ENCODE assay signal across 17 cellular contexts in the genomic region with DNA sequence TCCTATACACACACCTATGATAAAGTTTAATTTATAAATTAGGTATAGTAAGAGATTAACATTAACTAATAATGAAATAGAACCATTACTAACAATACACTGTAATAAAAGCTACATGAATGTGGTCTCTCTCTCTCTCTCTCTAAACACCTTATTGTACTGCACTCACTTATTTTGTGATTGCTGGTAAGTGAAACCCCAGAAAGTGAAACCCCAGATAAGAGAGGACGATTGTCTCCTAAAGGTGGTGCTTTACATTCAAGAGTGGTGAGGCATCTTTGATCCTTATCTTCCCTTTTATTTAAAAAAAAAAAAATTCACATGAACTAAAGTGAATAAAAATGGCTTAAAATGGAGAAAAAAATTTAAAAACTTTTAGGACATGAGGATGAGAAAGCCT.
A peak's percentile ranks its signal among the peaks of the same experiment; 100 is the strongest.
DNase-seq lines count a peak whose midpoint lies in the region; ATAC-seq and TF ChIP-seq lines count a peak whose summit lies in the region.
"Had no signal": no experiment of that assay in that cellular context is flagged by ENCODE, and none has a peak within 500 bp of the region (broad histone marks: within the 10 kb centered on the region; RNA-seq: fewer than 3 reads in every experiment).

No MANE protein-coding gene starts in this region.

- dilution Hi-C loops in mammary epithelial cell (cut with HindIII; ENCODE audit: low sequenced_read_pairs), result no loop called here

- H3K9me2 ChIP-seq in MM.1S (replicated peaks; ENCODE audit: insufficient read depth, low read length), result no peaks in the 10 kb centered on the region

- peak overlapping the region; percentile 23 for H3K4me3 Mint-ChIP-seq in central memory CD8-positive, alpha-beta T cell
- H3K4me3 Mint-ChIP-seq: activated CD4-positive, alpha-beta memory T cell treated with anti-CD3 and anti-CD28 coated beads, Interleukin-2, amount 10 ng/mL, durations not matched to agents 7 days and 5 days had no signal

- H3K36me3 ChIP-seq in mammary epithelial cell (ENCODE audit: insufficient read depth, low read length) (peaks cover 5% of the 10 kb centered on the region), breast epithelium (no peaks in the 10 kb centered on the region), MM.1S (replicated peaks; ENCODE audit: insufficient read depth, low read length) (0 out of 2 replicates have a peak, but pooled peaks cover 3% of the 10 kb centered on the region)

- intact Hi-C loops in mammary epithelial cell (cut with micrococcal nuclease) (no loop called here), breast epithelium (cut with DNase I; ENCODE audit: low total_unique reads) (no loop called here)

- 11% methylated on average over 1 of the region's 1 CpG for WGBS in mammary epithelial cell (ENCODE audit: low coverage, missing lambda C conversion rate)

- H3K27me3 ChIP-seq in mammary epithelial cell (ENCODE audit: insufficient read depth, low read length) (no peaks in the 10 kb centered on the region), breast epithelium (no peaks in the 10 kb centered on the region), MM.1S (replicated peaks; ENCODE audit: insufficient read depth, low read length) (no peaks in the 10 kb centered on the region)
- H3K27me3 ChIP-seq: heart left ventricle had no signal

- peaks cover 13% of the 10 kb centered on the region for H3F3A ChIP-seq in MM.1S (ENCODE audit: insufficient read depth, low read length)

- in situ Hi-C loops in mammary epithelial cell (cut with MboI; ENCODE audit: low sequenced_read_pairs in 2 of 2), result no loop called here

- H3K27ac Mint-ChIP-seq in central memory CD8-positive, alpha-beta T cell (ENCODE audit: low read depth), result no peak overlapping the region
- H3K27ac Mint-ChIP-seq: activated CD4-positive, alpha-beta memory T cell treated with anti-CD3 and anti-CD28 coated beads, Interleukin-2, amount 10 ng/mL, durations not matched to agents 7 days and 5 days had no signal

- no TSS peak for BruUV-seq in mammary epithelial cell (replicated peaks; lab: Mats Ljungman, UMichigan)

- H3K4me2 ChIP-seq in mammary epithelial cell (ENCODE audit: insufficient read depth, low read depth, low read length) (peak overlapping the region; percentile 77), MM.1S (ENCODE audit: low read depth, low read length) (peak overlapping the region; percentile 6)

- peaks cover 64% of the 10 kb centered on the region for H3K4me1 Mint-ChIP-seq in central memory CD8-positive, alpha-beta T cell

- H2AFZ ChIP-seq in mammary epithelial cell (ENCODE audit: low read depth, low read length) (no peak overlapping the region), MM.1S (ENCODE audit: low read length) (no peak overlapping the region)
- H2AFZ ChIP-seq: parathyroid adenoma had no signal

- DNase-seq in mammary epithelial cell (peak; percentile 28), breast epithelium (ENCODE audit: low spot score in 2 of 2) (no peak), MM.1S (peak; percentile 51), NCI-H2171 treated with DMSO at 0.1 percent for 48 hours (lab: John Stamatoyannopoulos, UW) (no peak), putamen (ENCODE audit: low spot score) (no peak), cerebellar cortex (ENCODE audit: low spot score) (no peak), OCI-M1 (lab: John Stamatoyannopoulos, UW) (no peak)
- DNase-seq in central memory CD8-positive, alpha-beta T cell (ENCODE audit: low spot score in 2 of 2), result no peak
- DNase-seq: activated CD4-positive, alpha-beta memory T cell treated with anti-CD3 and anti-CD28 coated beads, Interleukin-2, amount 10 ng/mL, durations not matched to agents 7 days and 5 days; DMS 273 treated with DMSO at 0.1 percent for 48 hours; erythroblast; heart left ventricle; NCI-H1694; NCI-H526 had no signal

- H3K36me3 Mint-ChIP-seq in central memory CD8-positive, alpha-beta T cell (ENCODE audit: insufficient read depth), result peaks cover 6% of the 10 kb centered on the region

- peaks cover 11% of the 10 kb centered on the region for H3K4me1 ChIP-seq in mammary epithelial cell (ENCODE audit: insufficient read depth, low read length)
- peaks cover 0 to 20% of the 10 kb centered on the region in 2 donors for H3K4me1 ChIP-seq in breast epithelium
- H3K4me1 ChIP-seq in MM.1S (ENCODE audit: low read length), result peaks cover 20% of the 10 kb centered on the region

- no peaks in the 10 kb centered on the region for H3K9me3 ChIP-seq in mammary epithelial cell (replicated peaks; ENCODE audit: insufficient read depth, low read length)
- no peaks in the 10 kb centered on the region for H3K9me3 ChIP-seq in breast epithelium
- H3K9me3 ChIP-seq in MM.1S (replicated peaks; ENCODE audit: insufficient read depth, low read length), result no peaks in the 10 kb centered on the region
- H3K9me3 ChIP-seq: heart left ventricle had no signal

- peaks cover 7% of the 10 kb centered on the region for H4K20me1 ChIP-seq in mammary epithelial cell (ENCODE audit: insufficient read depth, low read length)
- H4K20me1 ChIP-seq in MM.1S (ENCODE audit: insufficient read depth, low read length), result peaks cover 35% of the 10 kb centered on the region

- no peak for TF ChIP-seq POLR2A in breast epithelium (IDR thresholded peaks at IDR 0.05)

- CTCF ChIA-PET in mammary epithelial cell (lab: Charles Lee; ENCODE audit: low non-redundant PET), result no interaction called here

- peak; percentile 70 for ATAC-seq in central memory CD8-positive, alpha-beta T cell (replicated peaks; ENCODE audit: extremely low read depth, poor library complexity, severe bottlenecking)
- ATAC-seq: HCT116, heart left ventricle had no signal

- no peaks in the 10 kb centered on the region for H3K9me3 Mint-ChIP-seq in central memory CD8-positive, alpha-beta T cell
- H3K9me3 Mint-ChIP-seq: activated CD4-positive, alpha-beta memory T cell treated with anti-CD3 and anti-CD28 coated beads, Interleukin-2, amount 10 ng/mL, durations not matched to agents 7 days and 5 days had no signal

- H3K27ac ChIP-seq in mammary epithelial cell (ENCODE audit: insufficient read depth, low read depth, low read length), result no peak overlapping the region
- no peak overlapping the region for H3K27ac ChIP-seq in breast epithelium
- H3K27ac ChIP-seq in MM.1S (ENCODE audit: low read length), result no peak overlapping the region
- H3K27ac ChIP-seq: parathyroid adenoma, skin epidermis had no signal

- H3K9ac ChIP-seq in mammary epithelial cell (ENCODE audit: insufficient read depth, low read length) (no peak overlapping the region), MM.1S (ENCODE audit: low read length) (no peak overlapping the region)
- H3K9ac ChIP-seq: parathyroid adenoma had no signal

- H3K79me2 ChIP-seq in mammary epithelial cell (ENCODE audit: insufficient read depth, low read length) (peaks cover 95% of the 10 kb centered on the region), MM.1S (ENCODE audit: low read length) (peaks cover 98% of the 10 kb centered on the region)

- no peaks in the 10 kb centered on the region for H3K27me3 Mint-ChIP-seq in central memory CD8-positive, alpha-beta T cell

- TF ChIP-seq CTCF in mammary epithelial cell (conservative IDR thresholded peaks at IDR 0.05 in 1 of 2, IDR thresholded peaks at IDR 0.05 in 1 of 2; ENCODE audit: extremely low read depth in 1 of 2, insufficient read depth in 1 of 2, low read depth in 1 of 2, low read length in 2 of 2) (no peak), breast epithelium (IDR thresholded peaks at IDR 0.05) (no peak), MM.1S (IDR thresholded peaks at IDR 0.05; ENCODE audit: low read length) (no peak)

- H3K4me3 ChIP-seq in mammary epithelial cell (replicated peaks in 1 of 3; ENCODE audit: insufficient read depth in 1 of 3, low read depth in 2 of 3, low read length in 3 of 3), result no peak overlapping the region
- H3K4me3 ChIP-seq in breast epithelium, result no peak overlapping the region
- H3K4me3 ChIP-seq in MM.1S (ENCODE audit: low read length), result no peak overlapping the region
- H3K4me3 ChIP-seq: skin epidermis had no signal

Comparison
In these comparisons a context has a peak if more than half of its experiments do, and no peak if none do; other contexts are left out.
1. DNase-seq: peak in mammary epithelial cell (single experiment) and MM.1S (single experiment); none in breast epithelium (0 of 2), central memory CD8-positive, alpha-beta T cell (0 of 2), NCI-H2171 treated with DMSO at 0.1 percent for 48 hours (single experiment), putamen (single experiment), cerebellar cortex (single experiment) and OCI-M1 (single experiment).